ENCODE assay signal across 26 cellular contexts in the genomic region with DNA sequence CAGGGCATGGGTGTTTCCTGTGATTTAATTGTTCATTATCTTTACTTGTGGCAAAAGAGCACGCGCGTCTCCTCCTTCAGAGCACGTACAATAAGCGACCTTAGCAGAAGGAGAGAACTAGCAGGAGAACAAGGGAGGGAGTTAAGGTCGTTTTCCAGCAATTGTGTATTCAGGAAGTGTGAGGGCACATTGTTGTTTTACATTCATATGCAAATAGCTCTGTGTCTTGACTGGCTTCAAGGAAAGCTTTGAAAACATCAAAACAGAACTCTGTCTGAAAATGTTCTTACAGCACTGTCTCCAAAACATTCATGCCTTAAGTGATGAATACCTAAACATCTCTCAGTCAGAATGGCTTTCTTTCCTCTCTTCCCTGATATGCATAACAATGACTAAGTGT.
"Had no signal": no experiment of that assay in that cellular context is flagged by ENCODE, and none has a peak within 500 bp of the region (broad histone marks: within the 10 kb centered on the region; RNA-seq: fewer than 3 reads in every experiment).

No MANE protein-coding gene starts in this region.

- H3K36me3 ChIP-seq: brain microvascular endothelial cell, esophagus squamous epithelium, gastroesophageal sphincter had no signal

- H3K4me1 Mint-ChIP-seq: activated CD4-positive, alpha-beta memory T cell treated with anti-CD3 and anti-CD28 coated beads, Interleukin-2, amount 10 ng/mL, durations not matched to agents 7 days and 5 days; activated CD4-positive, alpha-beta T cell treated with anti-CD3 and anti-CD28 coated beads, Interleukin-2, amount 10 ng/mL, durations not matched to agents 7 days and 5 days; activated naive CD4-positive, alpha-beta T cell treated with anti-CD3 and anti-CD28 coated beads, Interleukin-2, amount 10 ng/mL, durations not matched to agents 7 days and 5 days; activated naive CD8-positive, alpha-beta T cell treated with anti-CD3 and anti-CD28 coated beads, Interleukin-2, amount 10 ng/mL, durations not matched to agents 7 days and 5 days; central memory CD8-positive, alpha-beta T cell had no signal

- DNase-seq: activated CD4-positive, alpha-beta memory T cell treated with anti-CD3 and anti-CD28 coated beads, Interleukin-2, amount 10 ng/mL, durations not matched to agents 7 days and 5 days; activated CD4-positive, alpha-beta T cell treated with anti-CD3 and anti-CD28 coated beads for 1 hour; activated CD4-positive, alpha-beta T cell treated with anti-CD3 and anti-CD28 coated beads for 4 hours; activated CD4-positive, alpha-beta T cell treated with anti-CD3 and anti-CD28 coated beads, Interleukin-2, amount 10 ng/mL, durations not matched to agents 7 days and 5 days; activated CD4-positive, alpha-beta T cell treated with anti-CD3 and anti-CD28 coated beads, Interleukin-2, amount 50 U/mL, for 4 hours; activated CD8-positive, alpha-beta memory T cell treated with anti-CD3 and anti-CD28 coated beads, Interleukin-2, amount 50 U/mL, for 48 hours; activated gamma-delta T cell; activated naive CD4-positive, alpha-beta T cell; activated naive CD4-positive, alpha-beta T cell treated with anti-CD3 and anti-CD28 coated beads, Interleukin-2, amount 10 ng/mL, durations not matched to agents 7 days and 5 days; activated naive CD8-positive, alpha-beta T cell treated with anti-CD3 and anti-CD28 coated beads, Interleukin-2, amount 10 ng/mL, durations not matched to agents 7 days and 5 days; activated T-cell treated with anti-CD3 and anti-CD28 coated beads for 4 hours; activated T-cell treated with anti-CD3 and anti-CD28 coated beads, Interleukin-2, amount 50 U/mL, for 24 hours; activated T-cell treated with anti-CD3 and anti-CD28 coated beads, Interleukin-2, amount 50 U/mL, for 72 hours; anterior cingulate cortex; brain microvascular endothelial cell; dorsolateral prefrontal cortex; effector memory CD8-positive, alpha-beta T cell; esophagus squamous epithelium; foreskin melanocyte; T-helper 2 cell had no signal

- H3K4me3 ChIP-seq: coronary artery, dorsolateral prefrontal cortex, esophagus squamous epithelium, gastroesophageal sphincter had no signal

- H3K27ac ChIP-seq: brain microvascular endothelial cell, coronary artery, dorsolateral prefrontal cortex, epithelial cell of prostate, esophagus squamous epithelium, gastroesophageal sphincter had no signal

- H3K4me3 Mint-ChIP-seq: activated CD4-positive, alpha-beta memory T cell treated with anti-CD3 and anti-CD28 coated beads, Interleukin-2, amount 10 ng/mL, durations not matched to agents 7 days and 5 days; activated CD4-positive, alpha-beta T cell treated with anti-CD3 and anti-CD28 coated beads, Interleukin-2, amount 10 ng/mL, durations not matched to agents 7 days and 5 days; activated naive CD4-positive, alpha-beta T cell treated with anti-CD3 and anti-CD28 coated beads, Interleukin-2, amount 10 ng/mL, durations not matched to agents 7 days and 5 days; activated naive CD8-positive, alpha-beta T cell treated with anti-CD3 and anti-CD28 coated beads, Interleukin-2, amount 10 ng/mL, durations not matched to agents 7 days and 5 days; activated T-cell treated with anti-CD3 and anti-CD28 coated beads, Interleukin-2, amount 50 U/mL, for 24 hours; activated T-cell treated with anti-CD3 and anti-CD28 coated beads, Interleukin-2, amount 50 U/mL, for 72 hours; central memory CD8-positive, alpha-beta T cell; dendritic cell treated with granulocyte-macrophage colony-stimulating factor and Interleukin-4, amounts not matched to agents 40 ng/mL and 50 ng/mL, for 4 days; effector memory CD8-positive, alpha-beta T cell had no signal

- H3K36me3 Mint-ChIP-seq: activated naive CD4-positive, alpha-beta T cell treated with anti-CD3 and anti-CD28 coated beads, Interleukin-2, amount 10 ng/mL, durations not matched to agents 7 days and 5 days; activated naive CD4-positive, alpha-beta T cell treated with anti-CD3 and anti-CD28 coated beads, Interleukin-2, amount 50 U/mL, for 72 hours; activated naive CD8-positive, alpha-beta T cell treated with anti-CD3 and anti-CD28 coated beads, Interleukin-2, amount 10 ng/mL, durations not matched to agents 7 days and 5 days had no signal

- ATAC-seq: activated naive CD4-positive, alpha-beta T cell treated with anti-CD3 and anti-CD28 coated beads, Interleukin-2, amount 50 U/mL, for 72 hours; activated T-cell treated with anti-CD3 and anti-CD28 coated beads, Interleukin-2, amount 50 U/mL, for 72 hours; effector memory CD8-positive, alpha-beta T cell; gastroesophageal sphincter had no signal

- H3K4me1 ChIP-seq: esophagus squamous epithelium, gastroesophageal sphincter had no signal

- H3K27me3 Mint-ChIP-seq: activated CD4-positive, alpha-beta memory T cell treated with anti-CD3 and anti-CD28 coated beads, Interleukin-2, amount 10 ng/mL, durations not matched to agents 7 days and 5 days; activated CD4-positive, alpha-beta T cell treated with anti-CD3 and anti-CD28 coated beads, Interleukin-2, amount 10 ng/mL, durations not matched to agents 7 days and 5 days; activated naive CD4-positive, alpha-beta T cell treated with anti-CD3 and anti-CD28 coated beads, Interleukin-2, amount 10 ng/mL, durations not matched to agents 7 days and 5 days; activated naive CD8-positive, alpha-beta T cell treated with anti-CD3 and anti-CD28 coated beads, Interleukin-2, amount 10 ng/mL, durations not matched to agents 7 days and 5 days; activated T-cell treated with anti-CD3 and anti-CD28 coated beads, Interleukin-2, amount 50 U/mL, for 24 hours; central memory CD8-positive, alpha-beta T cell; dendritic cell treated with granulocyte-macrophage colony-stimulating factor and Interleukin-4, amounts not matched to agents 40 ng/mL and 50 ng/mL, for 4 days; effector memory CD8-positive, alpha-beta T cell had no signal

- H3K27me3 ChIP-seq: brain microvascular endothelial cell, dorsolateral prefrontal cortex, esophagus squamous epithelium, gastroesophageal sphincter had no signal

- H3K9me3 ChIP-seq: esophagus squamous epithelium, gastroesophageal sphincter had no signal

- H3K9me3 Mint-ChIP-seq: activated naive CD8-positive, alpha-beta T cell treated with anti-CD3 and anti-CD28 coated beads, Interleukin-2, amount 10 ng/mL, durations not matched to agents 7 days and 5 days; activated T-cell treated with anti-CD3 and anti-CD28 coated beads, Interleukin-2, amount 50 U/mL, for 24 hours had no signal

- H3K27ac Mint-ChIP-seq: activated CD4-positive, alpha-beta memory T cell treated with anti-CD3 and anti-CD28 coated beads, Interleukin-2, amount 10 ng/mL, durations not matched to agents 7 days and 5 days; activated CD4-positive, alpha-beta T cell treated with anti-CD3 and anti-CD28 coated beads, Interleukin-2, amount 10 ng/mL, durations not matched to agents 7 days and 5 days; activated naive CD4-positive, alpha-beta T cell treated with anti-CD3 and anti-CD28 coated beads, Interleukin-2, amount 10 ng/mL, durations not matched to agents 7 days and 5 days; activated naive CD4-positive, alpha-beta T cell treated with anti-CD3 and anti-CD28 coated beads, Interleukin-2, amount 50 U/mL, for 72 hours; activated naive CD8-positive, alpha-beta T cell treated with anti-CD3 and anti-CD28 coated beads, Interleukin-2, amount 10 ng/mL, durations not matched to agents 7 days and 5 days; activated T-cell treated with anti-CD3 and anti-CD28 coated beads, Interleukin-2, amount 50 U/mL, for 24 hours; activated T-cell treated with anti-CD3 and anti-CD28 coated beads, Interleukin-2, amount 50 U/mL, for 72 hours; dendritic cell treated with granulocyte-macrophage colony-stimulating factor and Interleukin-4, amounts not matched to agents 40 ng/mL and 50 ng/mL, for 4 days; effector memory CD8-positive, alpha-beta T cell had no signal
